In genomic region chr5:672329-673139, GRCh38 we compare ENCODE assay signal across 8 cellular contexts. TPM values are rescaled to one million over a fixed set of nuclear protein-coding genes. Genes with fewer than 3 reads are reported as not detected.
A peak's percentile ranks its signal among the peaks of the same experiment; 100 is the strongest.
DNase-seq lines count a peak whose midpoint lies in the region; ATAC-seq and TF ChIP-seq lines count a peak whose summit lies in the region.

No MANE protein-coding gene starts in this region.

- ATAC-seq in HG03565 (IDR thresholded peaks at IDR 0.05; ENCODE audit: unreplicated experiment) = no peak

- CTCF ChIA-PET in PC-9 (lab: Charles Lee) = interaction anchor here (0.6 kb wide), 1 partner anchor 134 kb away, joined by 4 read pairs; no protein-coding TSS in a partner anchor

- H3F3A ChIP-seq in PC-9 (ENCODE audit: insufficient read depth, low read depth) = peaks cover under 1% of the 10 kb centered on the region; the same call in 1 of the 2 replicates
- no peaks in the 10 kb centered on the region for H3F3A ChIP-seq in neural cell (ENCODE audit: insufficient read depth, low read length, poor library complexity, severe bottlenecking)

- no peaks in the 10 kb centered on the region for H3K9me2 ChIP-seq in PC-9 (ENCODE audit: insufficient read depth)
- H3K9me2 ChIP-seq in neural cell (ENCODE audit: insufficient read depth, low read length) = no peaks in the 10 kb centered on the region

- peaks cover 27% of the 10 kb centered on the region for H3K4me1 ChIP-seq in PC-9 (replicated peaks; ENCODE audit: insufficient read depth)

- peak overlapping the region; percentile 34 for H3K9ac ChIP-seq in neural cell (ENCODE audit: low read length)

- H3K36me3 ChIP-seq in PC-9 (ENCODE audit: low read depth) = no peaks in the 10 kb centered on the region
- H3K36me3 ChIP-seq in neural cell (ENCODE audit: insufficient read depth, low read length) = no peaks in the 10 kb centered on the region

- TF ChIP-seq CTCF in PC-9 (conservative IDR thresholded peaks at IDR 0.05) = no peak
- no peak for TF ChIP-seq CTCF in neural cell (IDR thresholded peaks at IDR 0.05; ENCODE audit: poor library complexity, severe bottlenecking)

- H3K4me2 ChIP-seq in PC-9 (peak overlapping the region; percentile 69), neural cell (ENCODE audit: low read length) (no peak overlapping the region)

- no peaks in the 10 kb centered on the region for H3K27me3 ChIP-seq in PC-9 (ENCODE audit: insufficient read depth, low read depth)
- H3K27me3 ChIP-seq in neural cell (ENCODE audit: insufficient read depth, low read depth, low read length) = no peaks in the 10 kb centered on the region

- H3K27ac ChIP-seq in PC-9 (no peak overlapping the region), neural cell (ENCODE audit: low read length) (peak overlapping the region; percentile 31), temporal lobe (ENCODE audit: low read depth, low read length) (peak overlapping the region; percentile 99)

- TSS peak; percentile 23 for BruUV-seq in PC-9 (replicated peaks; lab: Mats Ljungman, UMichigan)

- H4K20me1 ChIP-seq in PC-9 (ENCODE audit: insufficient read depth) (peaks cover 43% of the 10 kb centered on the region), neural cell (ENCODE audit: insufficient read depth) (no peaks in the 10 kb centered on the region)

- POLR2A ChIA-PET in PC-9 (lab: Charles Lee; ENCODE audit: unreplicated experiment) = interaction anchor here (0.5 to 0.6 kb wide), 5 partner anchors 25 to 502 kb away, joined by 3 to 7 read pairs (median 5); no protein-coding TSS in a partner anchor

- H3K79me2 ChIP-seq in PC-9 (ENCODE audit: low read depth) = no peaks in the 10 kb centered on the region
- no peaks in the 10 kb centered on the region for H3K79me2 ChIP-seq in neural cell (replicated peaks; ENCODE audit: insufficient read depth, low read length)

- no peak for TF ChIP-seq RAD21 in neural cell (conservative IDR thresholded peaks at IDR 0.05)

- H3K9me3 ChIP-seq in PC-9 (ENCODE audit: insufficient read depth, low read depth) (no peaks in the 10 kb centered on the region), neural cell (ENCODE audit: low read length) (no peaks in the 10 kb centered on the region)

- DNase-seq in AG20443 (ENCODE audit: low spot score) (peak; percentile 66), HT1080 (ENCODE audit: low read depth) (peak; percentile 87), PC-9 (peak; percentile 94 to 98), activated gamma-delta T cell (lab: John Stamatoyannopoulos, UW) (peak; percentile 26), fibroblast of the conjunctiva (ENCODE audit: low read depth) (peak; percentile 77)

- no peak overlapping the region for H2AFZ ChIP-seq in PC-9
- H2AFZ ChIP-seq in neural cell (ENCODE audit: low read depth, low read length) = no peak overlapping the region

- intact Hi-C loops in PC-9 (cut with micrococcal nuclease; ENCODE audit: unreplicated experiment) = loop anchor here (1.0 to 10.0 kb wide), 5 partner anchors 86 to 495 kb away; no protein-coding TSS in a partner anchor

- 0 out of 2 replicates have a peak overlapping the region, but pooled peaks have one; percentile 34 for H3K4me3 ChIP-seq in PC-9
- H3K4me3 ChIP-seq in neural cell (ENCODE audit: low read length) = peak overlapping the region; percentile 38

- peak; percentile 80 for TF ChIP-seq EP300 in neural cell (conservative IDR thresholded peaks at IDR 0.05; ENCODE audit: poor library complexity, severe bottlenecking)

TF ChIP-seq in neural cell, 6 proteins besides CTCF, POLR2A, EP300 and RAD21:
- TF ChIP-seq EZH2 (IDR thresholded peaks at IDR 0.05; ENCODE audit: borderline replicate concordance, insufficient read depth, low read length, poor library complexity, severe bottlenecking) (no peak), MXI1 (conservative IDR thresholded peaks at IDR 0.05; ENCODE audit: poor library complexity, severe bottlenecking) (peak; percentile 43)

RNA-seq across cellular contexts. Expression of gene TPPP, which starts 20.6 kb away (rescaled TPM):
- total RNA-seq in HT1080 (2014; rRNA removed; shearing (Covaris generic)) = 0.18 and 0.37 TPM in 2 replicates
- polyA plus RNA-seq in HT1080 (2015; cell fraction: cytosol; rRNA removed) = 0.23 and 0.38 TPM in 2 replicates
- 0.34 and 0.51 TPM in 2 replicates for polyA plus RNA-seq in HT1080 (2015; cell fraction: nucleus; rRNA removed)
- total RNA-seq in PC-9 (2021) (0.17 and 0.38 TPM in 2 replicates), temporal lobe (12.5 TPM)
- polyA plus RNA-seq in neural cell = 9.9 and 14.3 TPM in 2 replicates
- 22.4 and 25.5 TPM in 2 replicates for polyA minus RNA-seq in neural cell

Comparison
In these comparisons a context has a peak if more than half of its experiments do, and no peak if none do; other contexts are left out.
1. DNase-seq: peak in every context shown above with its lines; median percentile 96 in PC-9; 87 in HT1080; 77 in fibroblast of the conjunctiva; 66 in AG20443; 26 in activated gamma-delta T cell.